Comparison of ENCODE assay signal across 8 cellular contexts in genomic region chr14:95597784-95598204, GRCh38.
DNase-seq lines count a peak whose midpoint lies in the region; ATAC-seq and TF ChIP-seq lines count a peak whose summit lies in the region.

No MANE protein-coding gene starts in this region.

- no peak for TF ChIP-seq EP300 in suprapubic skin (IDR thresholded peaks at IDR 0.05)

- POLR2A ChIA-PET in A673 (lab: Charles Lee; ENCODE audit: low non-redundant PET) = no interaction called here

- H3K36me3 Mint-ChIP-seq in stimulated activated effector memory CD8-positive, alpha-beta T cell treated with anti-CD3 and anti-CD28 coated beads, Interleukin-12 subunit alpha, Interleukin-12 subunit beta, amount 100 ng/mL, for 72 hours = no peaks in the 10 kb centered on the region

- no peaks in the 10 kb centered on the region for H3K9me3 ChIP-seq in A673 (ENCODE audit: low read depth, low read length, poor library complexity, severe bottlenecking)
- no peaks in the 10 kb centered on the region for H3K9me3 ChIP-seq in suprapubic skin

- peak; percentile 36 for DNase-seq in A673 (ENCODE audit: low spot score)
- peak; percentile 64 for DNase-seq in NCI-H2171 treated with DMSO at 0.1 percent for 48 hours (lab: John Stamatoyannopoulos, UW)
- peak; percentile 24 for DNase-seq in fibroblast of peridontal ligament (ENCODE audit: extremely low read depth)
- no peak for DNase-seq in stimulated activated effector memory CD8-positive, alpha-beta T cell treated with anti-CD3 and anti-CD28 coated beads, Interleukin-12 subunit alpha, Interleukin-12 subunit beta, amount 100 ng/mL, for 72 hours (ENCODE audit: low spot score in 2 of 2)
- no peak for DNase-seq in activated naive CD4-positive, alpha-beta T cell (lab: John Stamatoyannopoulos, UW)
- no peak for DNase-seq in NCI-H446 (lab: John Stamatoyannopoulos, UW)
- no peak for DNase-seq in suprapubic skin (ENCODE audit: low spot score in 2 of 2)

- no TSS peak for BruUV-seq in A673 (replicated peaks; lab: Mats Ljungman, UMichigan)

- 5% methylated on average over 17 of the region's 19 CpGs for WGBS in suprapubic skin

- no peak overlapping the region for H3K4me3 ChIP-seq in A673 (ENCODE audit: low read depth, low read length, poor library complexity, severe bottlenecking)
- no peak overlapping the region for H3K4me3 ChIP-seq in suprapubic skin

- H3K27ac ChIP-seq in A673 (ENCODE audit: low read depth, low read length, poor library complexity, severe bottlenecking) = no peak overlapping the region
- H3K27ac ChIP-seq in suprapubic skin = no peak overlapping the region

- TF ChIP-seq CTCF in A673 (conservative IDR thresholded peaks at IDR 0.05; ENCODE audit: low read depth, low read length) = no peak
- no peak for TF ChIP-seq CTCF in suprapubic skin (IDR thresholded peaks at IDR 0.05)

- H3K4me1 ChIP-seq in A673 (ENCODE audit: insufficient read depth, low read length, poor library complexity, severe bottlenecking) (no peaks in the 10 kb centered on the region), suprapubic skin (no peaks in the 10 kb centered on the region)

- no peaks in the 10 kb centered on the region for H3K4me1 Mint-ChIP-seq in stimulated activated effector memory CD8-positive, alpha-beta T cell treated with anti-CD3 and anti-CD28 coated beads, Interleukin-12 subunit alpha, Interleukin-12 subunit beta, amount 100 ng/mL, for 72 hours

- H3K27ac Mint-ChIP-seq in stimulated activated effector memory CD8-positive, alpha-beta T cell treated with anti-CD3 and anti-CD28 coated beads, Interleukin-12 subunit alpha, Interleukin-12 subunit beta, amount 100 ng/mL, for 72 hours = no peak overlapping the region

- TF ChIP-seq POLR2A in suprapubic skin (IDR thresholded peaks at IDR 0.05) = no peak

- no peak overlapping the region for H3K4me3 Mint-ChIP-seq in stimulated activated effector memory CD8-positive, alpha-beta T cell treated with anti-CD3 and anti-CD28 coated beads, Interleukin-12 subunit alpha, Interleukin-12 subunit beta, amount 100 ng/mL, for 72 hours

- H3K27me3 ChIP-seq in A673 (replicated peaks; ENCODE audit: insufficient read depth, low read depth, low read length, poor library complexity) (peaks cover 25% of the 10 kb centered on the region), suprapubic skin (peaks cover 41% of the 10 kb centered on the region)

- peak; percentile 70 for ATAC-seq in GM21447 (IDR thresholded peaks at IDR 0.05; ENCODE audit: unreplicated experiment)
- ATAC-seq in stimulated activated effector memory CD8-positive, alpha-beta T cell treated with anti-CD3 and anti-CD28 coated beads, Interleukin-12 subunit alpha, Interleukin-12 subunit beta, amount 100 ng/mL, for 72 hours = peak; percentile 53

- H3K9me3 Mint-ChIP-seq in stimulated activated effector memory CD8-positive, alpha-beta T cell treated with anti-CD3 and anti-CD28 coated beads, Interleukin-12 subunit alpha, Interleukin-12 subunit beta, amount 100 ng/mL, for 72 hours = no peaks in the 10 kb centered on the region

- intact Hi-C loops in A673 (cut with micrococcal nuclease; ENCODE audit: unreplicated experiment) = no loop called here

- CTCF ChIA-PET in A673 (lab: Charles Lee) = no interaction called here

- H3K36me3 ChIP-seq in A673 (ENCODE audit: insufficient read depth, low read length, poor library complexity, severe bottlenecking) = no peaks in the 10 kb centered on the region
- H3K36me3 ChIP-seq in suprapubic skin = no peaks in the 10 kb centered on the region

Comparison
In these comparisons a context has a peak if more than half of its experiments do, and no peak if none do; other contexts are left out.
1. DNase-seq: peak in A673 (single experiment), NCI-H2171 treated with DMSO at 0.1 percent for 48 hours (single experiment) and fibroblast of peridontal ligament (single experiment); none in stimulated activated effector memory CD8-positive, alpha-beta T cell treated with anti-CD3 and anti-CD28 coated beads, Interleukin-12 subunit alpha, Interleukin-12 subunit beta, amount 100 ng/mL, for 72 hours (0 of 2), activated naive CD4-positive, alpha-beta T cell (0 of 4), NCI-H446 (0 of 2) and suprapubic skin (0 of 2).